Comparison of ENCODE assay signal across 12 cellular contexts in genomic region chr11:15897211-15897960, GRCh38.
DNase-seq lines count a peak whose midpoint lies in the region; ATAC-seq and TF ChIP-seq lines count a peak whose summit lies in the region.
"Had no signal": no experiment of that assay in that cellular context is flagged by ENCODE, and none has a peak within 500 bp of the region (broad histone marks: within the 10 kb centered on the region; RNA-seq: fewer than 3 reads in every experiment).

No MANE protein-coding gene starts in this region.

- no peaks in the 10 kb centered on the region for H3K36me3 Mint-ChIP-seq in activated CD4-positive, alpha-beta memory T cell treated with anti-CD3 and anti-CD28 coated beads, Interleukin-2, amount 10 ng/mL, durations not matched to agents 7 days and 5 days (ENCODE audit: low read depth)
- H3K36me3 Mint-ChIP-seq: naive thymus-derived CD8-positive, alpha-beta T cell had no signal

- H3K79me2 ChIP-seq in fibroblast of lung (ENCODE audit: control insufficient read depth, insufficient read depth, low read length) = no peaks in the 10 kb centered on the region
- no peaks in the 10 kb centered on the region for H3K79me2 ChIP-seq in MM.1S (ENCODE audit: low read length)

- H3K27ac ChIP-seq in fibroblast of lung (ENCODE audit: insufficient read depth, low read length) (no peak overlapping the region), MM.1S (ENCODE audit: low read length) (no peak overlapping the region)

- H2AFZ ChIP-seq in fibroblast of lung (ENCODE audit: low read length) = no peak overlapping the region
- H2AFZ ChIP-seq in MM.1S (ENCODE audit: low read length) = no peak overlapping the region

- DNase-seq in ELF-1 (ENCODE audit: low read depth, low spot score) (peak; percentile 19), NOMO-1 treated with DMSO at 0.1 percent for 48 hours (lab: John Stamatoyannopoulos, UW; ENCODE audit: unreplicated experiment) (peak; percentile 64), fibroblast of lung (ENCODE audit: low read depth in 2 of 2) (peak; percentile 18 to 75), renal cortical epithelial cell (ENCODE audit: low read depth) (peak; percentile 91), MM.1S (no peak)
- no peak for DNase-seq in activated CD4-positive, alpha-beta memory T cell treated with anti-CD3 and anti-CD28 coated beads, Interleukin-2, amount 10 ng/mL, durations not matched to agents 7 days and 5 days
- DNase-seq: activated CD8-positive, alpha-beta memory T cell treated with anti-CD3 and anti-CD28 coated beads, Interleukin-2, amount 50 U/mL, for 48 hours; naive thymus-derived CD8-positive, alpha-beta T cell; NCI-H146; T-helper 9 cell had no signal

- H3K4me1 ChIP-seq in fibroblast of lung (ENCODE audit: control insufficient read depth, extremely low read depth, insufficient read depth, low read length) (no peaks in the 10 kb centered on the region), MM.1S (ENCODE audit: low read length) (no peaks in the 10 kb centered on the region)

- H3K9me2 ChIP-seq in MM.1S (replicated peaks; ENCODE audit: insufficient read depth, low read length) = no peaks in the 10 kb centered on the region

- H3K9me3 Mint-ChIP-seq in activated CD4-positive, alpha-beta memory T cell treated with anti-CD3 and anti-CD28 coated beads, Interleukin-2, amount 10 ng/mL, durations not matched to agents 7 days and 5 days = no peaks in the 10 kb centered on the region
- H3K9me3 Mint-ChIP-seq: naive thymus-derived CD8-positive, alpha-beta T cell had no signal

- H3K36me3 ChIP-seq in fibroblast of lung (ENCODE audit: control insufficient read depth, insufficient read depth, low read length) (no peaks in the 10 kb centered on the region), MM.1S (replicated peaks; ENCODE audit: insufficient read depth, low read length) (no peaks in the 10 kb centered on the region)

- no peaks in the 10 kb centered on the region for H3K9me3 ChIP-seq in fibroblast of lung (ENCODE audit: control insufficient read depth, insufficient read depth, low read depth, low read length)
- H3K9me3 ChIP-seq in MM.1S (replicated peaks; ENCODE audit: insufficient read depth, low read length) = no peaks in the 10 kb centered on the region

- H3K27me3 ChIP-seq in fibroblast of lung (ENCODE audit: control insufficient read depth, insufficient read depth, low read length) (no peaks in the 10 kb centered on the region), MM.1S (replicated peaks; ENCODE audit: insufficient read depth, low read length) (no peaks in the 10 kb centered on the region)

- POLR2A ChIA-PET in activated CD4-positive, alpha-beta memory T cell treated with anti-CD3 and anti-CD28 coated beads, Interleukin-2, amount 10 ng/mL, durations not matched to agents 7 days and 5 days (lab: Charles Lee) = no interaction called here

- no peak overlapping the region for H3K27ac Mint-ChIP-seq in activated CD4-positive, alpha-beta memory T cell treated with anti-CD3 and anti-CD28 coated beads, Interleukin-2, amount 10 ng/mL, durations not matched to agents 7 days and 5 days
- H3K27ac Mint-ChIP-seq: naive thymus-derived CD8-positive, alpha-beta T cell had no signal

- H3K4me3 Mint-ChIP-seq in activated CD4-positive, alpha-beta memory T cell treated with anti-CD3 and anti-CD28 coated beads, Interleukin-2, amount 10 ng/mL, durations not matched to agents 7 days and 5 days = no peak overlapping the region
- H3K4me3 Mint-ChIP-seq: naive thymus-derived CD8-positive, alpha-beta T cell had no signal

- H3K4me2 ChIP-seq in fibroblast of lung (ENCODE audit: extremely low read depth, insufficient read depth, low read length) (no peak overlapping the region), MM.1S (ENCODE audit: low read depth, low read length) (no peak overlapping the region)

- H3K4me3 ChIP-seq in fibroblast of lung (replicated peaks in 1 of 4; ENCODE audit: control extremely low read depth in 1 of 4, insufficient read depth in 1 of 4, low read depth in 3 of 4, low read length in 4 of 4) (no peak overlapping the region), MM.1S (ENCODE audit: low read length) (no peak overlapping the region)

- no peaks in the 10 kb centered on the region for H3F3A ChIP-seq in MM.1S (ENCODE audit: insufficient read depth, low read length)

- no peaks in the 10 kb centered on the region for H3K4me1 Mint-ChIP-seq in activated CD4-positive, alpha-beta memory T cell treated with anti-CD3 and anti-CD28 coated beads, Interleukin-2, amount 10 ng/mL, durations not matched to agents 7 days and 5 days
- H3K4me1 Mint-ChIP-seq: naive thymus-derived CD8-positive, alpha-beta T cell had no signal

- TF ChIP-seq CTCF in fibroblast of lung (conservative IDR thresholded peaks at IDR 0.05 in 1 of 2, IDR thresholded peaks at IDR 0.05 in 1 of 2; ENCODE audit: low read depth in 1 of 2, low read length in 2 of 2) (no peak), MM.1S (IDR thresholded peaks at IDR 0.05; ENCODE audit: low read length) (no peak)

- H3K9ac ChIP-seq in fibroblast of lung (ENCODE audit: insufficient read depth, low read length) (no peak overlapping the region), MM.1S (ENCODE audit: low read length) (no peak overlapping the region)

- CTCF ChIA-PET in activated CD4-positive, alpha-beta memory T cell treated with anti-CD3 and anti-CD28 coated beads, Interleukin-2, amount 10 ng/mL, durations not matched to agents 7 days and 5 days (lab: Charles Lee) = no interaction called here

- no peaks in the 10 kb centered on the region for H3K27me3 Mint-ChIP-seq in activated CD4-positive, alpha-beta memory T cell treated with anti-CD3 and anti-CD28 coated beads, Interleukin-2, amount 10 ng/mL, durations not matched to agents 7 days and 5 days

- ATAC-seq in HG03108 (IDR thresholded peaks at IDR 0.05; ENCODE audit: unreplicated experiment) (no peak), GM21360 (IDR thresholded peaks at IDR 0.05; ENCODE audit: unreplicated experiment) (no peak)
- ATAC-seq: naive thymus-derived CD8-positive, alpha-beta T cell had no signal

- H4K20me1 ChIP-seq in fibroblast of lung (ENCODE audit: control insufficient read depth, extremely low read depth, insufficient read depth, low read length) (no peaks in the 10 kb centered on the region), MM.1S (ENCODE audit: insufficient read depth, low read length) (no peaks in the 10 kb centered on the region)

Comparison
In these comparisons a context has a peak if more than half of its experiments do, and no peak if none do; other contexts are left out.
1. DNase-seq: peak in ELF-1 (single experiment), NOMO-1 treated with DMSO at 0.1 percent for 48 hours (single experiment), fibroblast of lung (2 of 2) and renal cortical epithelial cell (single experiment); none in MM.1S (single experiment) and activated CD4-positive, alpha-beta memory T cell treated with anti-CD3 and anti-CD28 coated beads, Interleukin-2, amount 10 ng/mL, durations not matched to agents 7 days and 5 days (single experiment).